In the genomic region with DNA sequence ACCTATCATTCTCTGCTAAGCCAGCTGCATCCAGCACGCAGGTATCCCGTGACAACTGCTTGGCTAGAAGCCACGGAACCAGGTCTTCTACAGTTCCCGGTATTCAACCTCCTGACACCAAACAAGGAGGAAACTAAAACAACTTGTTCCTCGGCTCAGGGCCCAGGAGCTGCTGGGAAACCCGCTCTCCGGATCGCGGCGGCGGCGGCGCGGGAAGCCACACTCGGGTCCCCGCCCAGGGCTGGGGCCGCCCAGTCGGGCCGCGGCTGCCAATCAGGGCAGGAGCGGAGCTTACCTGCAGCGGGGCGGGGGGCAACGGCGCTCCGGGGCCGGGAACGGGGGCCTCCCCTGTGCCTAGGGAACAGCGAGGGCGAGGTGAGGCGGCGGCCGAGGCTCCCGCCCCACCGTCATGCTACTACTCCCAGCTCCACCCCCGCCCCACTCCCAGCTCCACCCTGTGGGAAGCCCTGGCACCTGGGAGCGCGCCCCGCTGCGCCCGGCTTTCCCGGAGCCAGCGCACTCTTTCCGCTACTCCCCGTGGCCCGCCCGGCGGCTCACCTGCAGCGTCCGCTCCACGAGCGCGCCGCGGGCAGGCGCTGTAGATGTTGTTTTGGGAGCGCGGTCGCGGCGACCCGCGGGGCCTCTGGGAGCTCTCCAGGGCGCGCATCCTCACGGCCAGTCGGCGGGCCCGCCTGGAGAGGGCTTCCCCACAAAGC, we compare ENCODE assay signal across 1 cellular context.
A peak's percentile ranks its signal among the peaks of the same experiment; 100 is the strongest.
TF ChIP-seq lines count a peak whose summit lies in the region.

No MANE protein-coding gene starts in this region.

TF ChIP-seq in H1, 55 proteins besides CTCF, POLR2A, EP300 and RAD21:
- TF ChIP-seq SP4 (IDR thresholded peaks at IDR 0.05; ENCODE audit: low read length) (no peak), POLR2AphosphoS5 (IDR thresholded peaks at IDR 0.05; ENCODE audit: low read depth, low read length) (no peak), TCF12 (IDR thresholded peaks at IDR 0.05; ENCODE audit: low read depth, low read length) (no peak), GTF2F1 (IDR thresholded peaks at IDR 0.05; ENCODE audit: borderline replicate concordance, low read depth, low read length) (no peak), RNF2 (IDR thresholded peaks at IDR 0.05; ENCODE audit: borderline replicate concordance, low read depth, low read length, missing control alignments, poor library complexity, severe bottlenecking) (no peak), BCL11A (IDR thresholded peaks at IDR 0.05; ENCODE audit: low read depth in 2 of 2, low read length in 2 of 2) (no peak), GABPA (IDR thresholded peaks at IDR 0.05; ENCODE audit: borderline replicate concordance, insufficient read depth, low read length) (no peak), SP2 (IDR thresholded peaks at IDR 0.05; ENCODE audit: low read length) (no peak), SIRT6 (IDR thresholded peaks at IDR 0.05; ENCODE audit: low read length) (no peak), SUZ12 (IDR thresholded peaks at IDR 0.05; ENCODE audit: low read length) (0 out of 2 replicates have a peak, but pooled peaks have one; percentile 42), FOSL1 (IDR thresholded peaks at IDR 0.05; ENCODE audit: insufficient read depth, low read depth, low read length) (no peak), PHF8 (conservative IDR thresholded peaks at IDR 0.05; ENCODE audit: low read depth, low read length) (no peak), HDAC6 (IDR thresholded peaks at IDR 0.05; ENCODE audit: low read depth, low read length) (no peak), SAP30 (IDR thresholded peaks at IDR 0.05; ENCODE audit: insufficient read depth, insufficient replicate concordance, low read length) (no peak), RFX5 (IDR thresholded peaks at IDR 0.05; ENCODE audit: borderline replicate concordance, low read depth, low read length) (no peak), CEBPB (IDR thresholded peaks at IDR 0.05; ENCODE audit: low read depth, low read length) (no peak), NRF1 (IDR thresholded peaks at IDR 0.05; ENCODE audit: low read depth, low read length) (no peak), CHD2 (IDR thresholded peaks at IDR 0.05; ENCODE audit: low read length) (no peak), RBBP5 (IDR thresholded peaks at IDR 0.05; ENCODE audit: borderline replicate concordance, low read depth, low read length) (peak; percentile 29; the same call in 1 of the 2 replicates), RXRA (IDR thresholded peaks at IDR 0.05; ENCODE audit: insufficient read depth, low read depth, low read length) (no peak), BRCA1 (IDR thresholded peaks at IDR 0.05; ENCODE audit: low read depth, low read length) (no peak), JUND (IDR thresholded peaks at IDR 0.05; ENCODE audit: low read length) (no peak), KDM1A (IDR thresholded peaks at IDR 0.05; ENCODE audit: borderline replicate concordance, low read length) (no peak), POU5F1 (IDR thresholded peaks at IDR 0.05; ENCODE audit: low read depth, low read length) (no peak), HDAC2 (IDR thresholded peaks at IDR 0.05; ENCODE audit: borderline replicate concordance in 1 of 2, low read depth in 2 of 2, low read length in 2 of 2) (no peak), SIX5 (IDR thresholded peaks at IDR 0.05; ENCODE audit: low read depth, low read length) (no peak), CBX8 (IDR thresholded peaks at IDR 0.05; ENCODE audit: borderline replicate concordance, low read depth, low read length) (no peak), CBX5 (IDR thresholded peaks at IDR 0.05; ENCODE audit: low read depth, low read length) (no peak), SRF (IDR thresholded peaks at IDR 0.05; ENCODE audit: low read depth, low read length) (no peak), CREB1 (IDR thresholded peaks at IDR 0.05) (0 out of 2 replicates have a peak, but pooled peaks have one; percentile 6), KDM5A (IDR thresholded peaks at IDR 0.05; ENCODE audit: low read length) (no peak), SP1 (IDR thresholded peaks at IDR 0.05; ENCODE audit: low read depth, low read length) (no peak), ZNF274 (IDR thresholded peaks at IDR 0.05; ENCODE audit: borderline replicate concordance, extremely low read depth, low read length) (no peak), ATF3 (IDR thresholded peaks at IDR 0.05; ENCODE audit: insufficient read depth, low read depth, low read length) (no peak), CTBP2 (IDR thresholded peaks at IDR 0.05; ENCODE audit: borderline replicate concordance, insufficient read depth, insufficient read length, low read length) (no peak), TEAD4 (IDR thresholded peaks at IDR 0.05; ENCODE audit: low read depth, low read length) (no peak), EZH2 (IDR thresholded peaks at IDR 0.05; ENCODE audit: low read depth, low read length, severe bottlenecking) (no peak), JUN (IDR thresholded peaks at IDR 0.05; ENCODE audit: low read depth, low read length) (no peak), ASH2L (IDR thresholded peaks at IDR 0.05; ENCODE audit: low read length) (peak; percentile 81), SIN3A (conservative IDR thresholded peaks at IDR 0.05 in 1 of 2, IDR thresholded peaks at IDR 0.05 in 1 of 2; ENCODE audit: low read depth in 1 of 2, low read length in 2 of 2) (no peak), NANOG (IDR thresholded peaks at IDR 0.05; ENCODE audit: insufficient read depth, low read depth, low read length, poor library complexity, severe bottlenecking) (no peak), TBP (IDR thresholded peaks at IDR 0.05; ENCODE audit: low read depth, low read length) (no peak), TAF7 (optimal IDR thresholded peaks at IDR 0.05; ENCODE audit: borderline replicate concordance, low read depth, low read length) (no peak), KDM4A (IDR thresholded peaks at IDR 0.05; ENCODE audit: low read depth, low read length, severe bottlenecking) (peak; percentile 99), EGR1 (IDR thresholded peaks at IDR 0.05; ENCODE audit: borderline replicate concordance, low read depth, low read length) (no peak), BACH1 (IDR thresholded peaks at IDR 0.05; ENCODE audit: low read length) (no peak), CHD7 (IDR thresholded peaks at IDR 0.05; ENCODE audit: insufficient replicate concordance, low read length) (no peak), E2F6 (IDR thresholded peaks at IDR 0.05) (peak; percentile 56), CHD1 (IDR thresholded peaks at IDR 0.05; ENCODE audit: low read depth, low read length) (no peak), MAFK (IDR thresholded peaks at IDR 0.05; ENCODE audit: low read depth, low read length) (no peak), YY1 (IDR thresholded peaks at IDR 0.05; ENCODE audit: low read depth, low read length) (no peak), TAF1 (IDR thresholded peaks at IDR 0.05; ENCODE audit: low read depth, low read length) (peak; percentile 49; the same call in 1 of the 2 replicates)
- TF ChIP-seq, protein P1, sequence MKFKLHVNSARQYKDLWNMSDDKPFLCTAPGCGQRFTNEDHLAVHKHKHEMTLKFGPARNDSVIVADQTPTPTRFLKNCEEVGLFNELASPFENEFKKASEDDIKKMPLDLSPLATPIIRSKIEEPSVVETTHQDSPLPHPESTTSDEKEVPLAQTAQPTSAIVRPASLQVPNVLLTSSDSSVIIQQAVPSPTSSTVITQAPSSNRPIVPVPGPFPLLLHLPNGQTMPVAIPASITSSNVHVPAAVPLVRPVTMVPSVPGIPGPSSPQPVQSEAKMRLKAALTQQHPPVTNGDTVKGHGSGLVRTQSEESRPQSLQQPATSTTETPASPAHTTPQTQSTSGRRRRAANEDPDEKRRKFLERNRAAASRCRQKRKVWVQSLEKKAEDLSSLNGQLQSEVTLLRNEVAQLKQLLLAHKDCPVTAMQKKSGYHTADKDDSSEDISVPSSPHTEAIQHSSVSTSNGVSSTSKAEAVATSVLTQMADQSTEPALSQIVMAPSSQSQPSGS (IDR thresholded peaks at IDR 0.05; ENCODE audit: low read length) = no peak
- TF ChIP-seq, protein P2, sequence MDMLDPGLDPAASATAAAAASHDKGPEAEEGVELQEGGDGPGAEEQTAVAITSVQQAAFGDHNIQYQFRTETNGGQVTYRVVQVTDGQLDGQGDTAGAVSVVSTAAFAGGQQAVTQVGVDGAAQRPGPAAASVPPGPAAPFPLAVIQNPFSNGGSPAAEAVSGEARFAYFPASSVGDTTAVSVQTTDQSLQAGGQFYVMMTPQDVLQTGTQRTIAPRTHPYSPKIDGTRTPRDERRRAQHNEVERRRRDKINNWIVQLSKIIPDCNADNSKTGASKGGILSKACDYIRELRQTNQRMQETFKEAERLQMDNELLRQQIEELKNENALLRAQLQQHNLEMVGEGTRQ (IDR thresholded peaks at IDR 0.05; ENCODE audit: low read length) = no peak
- TF ChIP-seq, protein P3, sequence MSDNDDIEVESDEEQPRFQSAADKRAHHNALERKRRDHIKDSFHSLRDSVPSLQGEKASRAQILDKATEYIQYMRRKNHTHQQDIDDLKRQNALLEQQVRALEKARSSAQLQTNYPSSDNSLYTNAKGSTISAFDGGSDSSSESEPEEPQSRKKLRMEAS (IDR thresholded peaks at IDR 0.05) = no peak; the same call in 1 of the 2 replicates
